In the genomic region with DNA sequence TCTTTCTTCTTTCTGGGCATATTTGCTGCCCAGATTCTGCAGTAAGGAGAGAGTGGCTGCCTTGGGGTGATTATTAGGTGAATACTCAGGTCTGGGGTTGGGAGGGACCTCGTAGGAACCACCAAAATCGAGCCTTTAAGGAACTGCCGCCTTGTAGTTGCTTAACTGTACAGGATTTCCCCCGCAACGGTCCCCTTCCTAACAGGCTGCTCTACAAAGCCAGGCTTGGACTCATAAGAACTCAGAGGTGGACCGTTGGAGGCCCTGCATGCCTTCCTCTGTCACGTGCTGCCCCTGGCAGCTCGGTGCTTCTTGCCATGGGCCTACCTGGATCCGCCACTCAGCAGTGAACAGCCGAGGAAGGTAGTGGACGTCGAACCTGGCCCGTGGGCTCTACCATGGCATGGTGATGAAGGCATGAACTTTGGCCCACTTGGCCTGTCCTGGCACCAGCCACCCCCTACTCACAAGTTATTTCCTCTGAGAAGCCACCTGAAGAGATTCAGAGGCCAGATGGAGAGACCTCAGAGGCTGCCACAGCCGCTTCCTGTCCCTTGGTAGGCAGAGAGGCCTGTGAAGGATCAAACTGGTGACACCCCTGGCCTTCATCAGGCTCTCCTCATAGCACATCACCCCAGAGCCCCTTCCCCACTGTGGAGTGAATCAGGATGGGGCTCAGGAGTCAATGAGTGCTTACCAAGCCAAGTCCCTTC, we compare ENCODE assay signal across 21 cellular contexts.
"Had no signal": no experiment of that assay in that cellular context is flagged by ENCODE, and none has a peak within 500 bp of the region (broad histone marks: within the 10 kb centered on the region; RNA-seq: fewer than 3 reads in every experiment).

No MANE protein-coding gene starts in this region.

- ATAC-seq: activated T-cell treated with anti-CD3 and anti-CD28 coated beads, Interleukin-2, amount 50 U/mL, for 4 hours; foreskin keratinocyte; naive thymus-derived CD8-positive, alpha-beta T cell had no signal

- H3K27ac ChIP-seq: foreskin keratinocyte, right atrium auricular region, skin epidermis, stomach, testis had no signal

- H3K4me3 Mint-ChIP-seq: activated B cell treated with CpG ODN at 0.5 μM for 24 hours; activated T-cell treated with anti-CD3 and anti-CD28 coated beads, Interleukin-2, amount 50 U/mL, for 4 hours; memory B cell; naive thymus-derived CD8-positive, alpha-beta T cell; T-helper 1 cell treated with Interleukin-12 subunit alpha and Interleukin-12 subunit beta and Interleukin-4 antibody, amounts not matched to agents 30 μg/mL and 1 μg/mL, for 36 hours had no signal

- H3K27me3 ChIP-seq: foreskin keratinocyte, right atrium auricular region, stomach, testis had no signal

- H3K27me3 Mint-ChIP-seq: activated B cell treated with CpG ODN at 0.5 μM for 24 hours; memory B cell; naive thymus-derived CD8-positive, alpha-beta T cell had no signal

- H3K9me3 Mint-ChIP-seq: memory B cell; T-helper 1 cell treated with Interleukin-12 subunit alpha and Interleukin-12 subunit beta and Interleukin-4 antibody, amounts not matched to agents 30 μg/mL and 1 μg/mL, for 36 hours had no signal

- DNase-seq: activated B cell treated with CpG ODN at 0.5 μM for 24 hours; activated gamma-delta T cell; activated T-cell treated with anti-CD3 and anti-CD28 coated beads, Interleukin-2, amount 50 U/mL, for 4 hours; aorta; cerebellar nuclear complex; effector CD8-positive, alpha-beta T cell; foreskin keratinocyte; glutamatergic neuron; hypothalamus; kidney glomerular epithelial cell; left ventricle myocardium superior; naive thymus-derived CD8-positive, alpha-beta T cell; nucleus accumbens; stimulated activated CD4-positive, alpha-beta T cell treated with anti-CD3 and anti-CD28 coated beads, Interleukin-4, amount 100 ng/mL, for 4 hours; stimulated activated CD8-positive, alpha-beta memory T cell treated with anti-CD3 and anti-CD28 coated beads, Interleukin-4, amount 100 ng/mL, for 48 hours; stomach; testis had no signal

- H3K4me3 ChIP-seq: right atrium auricular region, skin epidermis, stomach, testis had no signal

- H3K27ac Mint-ChIP-seq: activated B cell treated with CpG ODN at 0.5 μM for 24 hours; memory B cell; T-helper 1 cell treated with Interleukin-12 subunit alpha and Interleukin-12 subunit beta and Interleukin-4 antibody, amounts not matched to agents 30 μg/mL and 1 μg/mL, for 36 hours had no signal

- H3K4me1 ChIP-seq: foreskin keratinocyte, right atrium auricular region, testis had no signal

- H3K9me3 ChIP-seq: right atrium auricular region, stomach, testis had no signal

- H3K4me1 Mint-ChIP-seq: memory B cell had no signal
